ENCODE assay signal across 32 cellular contexts in genomic region chr9:110592075-110592830, GRCh38. TPM values are rescaled to one million over a fixed set of nuclear protein-coding genes. Genes with fewer than 3 reads are reported as not detected.
DNase-seq lines count a peak whose midpoint lies in the region; TF ChIP-seq lines count a peak whose summit lies in the region.
"Had no signal": no experiment of that assay in that cellular context is flagged by ENCODE, and none has a peak within 500 bp of the region (broad histone marks: within the 10 kb centered on the region; RNA-seq: fewer than 3 reads in every experiment).

No MANE protein-coding gene starts in this region.

- intact Hi-C loops in vagina (cut with DNase I), result no loop called here
- intact Hi-C loops in OCI-LY7 (cut with micrococcal nuclease; ENCODE audit: unreplicated experiment), result no loop called here

- no peak overlapping the region for H3K9ac ChIP-seq in trophoblast cell (ENCODE audit: low read length)

- H4K8ac ChIP-seq in trophoblast cell (ENCODE audit: low read depth, low read length), result no peak overlapping the region

- TF ChIP-seq EP300 in suprapubic skin (IDR thresholded peaks at IDR 0.05), result no peak

- H3K36me3 ChIP-seq in trophoblast cell (ENCODE audit: control insufficient read depth in 1 of 2, insufficient read depth in 2 of 2, low read length in 2 of 2) (no peaks in the 10 kb centered on the region), suprapubic skin (no peaks in the 10 kb centered on the region), vagina (no peaks in the 10 kb centered on the region), OCI-LY7 (ENCODE audit: insufficient read depth, low read length) (no peaks in the 10 kb centered on the region)
- H3K36me3 ChIP-seq: ascending aorta, cardiac muscle cell, SJSA1, stomach, tibial artery had no signal

- TF ChIP-seq CTCF in suprapubic skin (IDR thresholded peaks at IDR 0.05) (no peak), vagina (IDR thresholded peaks at IDR 0.05) (no peak), OCI-LY7 (conservative IDR thresholded peaks at IDR 0.05; ENCODE audit: low read length) (no peak)

- H3K23ac ChIP-seq in trophoblast cell (ENCODE audit: low read length), result no peak overlapping the region

- H4K91ac ChIP-seq in trophoblast cell (ENCODE audit: low read depth, low read length), result peak overlapping the region; percentile 59

- no peaks in the 10 kb centered on the region for H4K20me1 ChIP-seq in OCI-LY7 (ENCODE audit: insufficient read depth, low read length)

- peak overlapping the region; percentile 78 for H2BK12ac ChIP-seq in trophoblast cell (ENCODE audit: low read length)

- H3K79me2 ChIP-seq in trophoblast cell (ENCODE audit: control insufficient read depth, insufficient read depth, low read length, poor library complexity) (no peaks in the 10 kb centered on the region), OCI-LY7 (ENCODE audit: insufficient read depth, low read depth, low read length) (no peaks in the 10 kb centered on the region)

- H3K4me3 ChIP-seq in trophoblast cell (ENCODE audit: low read depth, low read length) (no peak overlapping the region), suprapubic skin (no peak overlapping the region), vagina (no peak overlapping the region), OCI-LY7 (ENCODE audit: low read depth, low read length, poor library complexity, severe bottlenecking) (no peak overlapping the region)
- H3K4me3 ChIP-seq: ascending aorta, cardiac muscle cell, psoas muscle, SJSA1, stomach, tibial artery had no signal

- H3K79me1 ChIP-seq in trophoblast cell (ENCODE audit: low read length), result peaks cover 4% of the 10 kb centered on the region

- H3K4me2 ChIP-seq in trophoblast cell (ENCODE audit: low read length), result no peak overlapping the region
- H3K4me2 ChIP-seq in OCI-LY7 (ENCODE audit: low read length), result no peak overlapping the region

- H2BK120ac ChIP-seq in trophoblast cell (ENCODE audit: insufficient read depth, low read length, poor library complexity), result peak overlapping the region; percentile 7

- H3K4me1 ChIP-seq in trophoblast cell (ENCODE audit: control insufficient read depth in 1 of 2, insufficient read depth in 2 of 2, low read length in 2 of 2), result peaks cover 4 to 5% of the 10 kb centered on the region in 2 experiments
- H3K4me1 ChIP-seq in suprapubic skin, result no peaks in the 10 kb centered on the region
- H3K4me1 ChIP-seq in vagina, result no peaks in the 10 kb centered on the region
- no peaks in the 10 kb centered on the region for H3K4me1 ChIP-seq in OCI-LY7 (ENCODE audit: insufficient read depth, low read length, poor library complexity, severe bottlenecking)
- H3K4me1 ChIP-seq: ascending aorta, psoas muscle, SJSA1, stomach, tibial artery had no signal

- POLR2A ChIA-PET in OCI-LY7 (lab: Charles Lee), result no interaction called here

- H3K4ac ChIP-seq in trophoblast cell (ENCODE audit: low read depth, low read length), result no peak overlapping the region

- H3K9me3 ChIP-seq in trophoblast cell (ENCODE audit: insufficient read depth, low read depth, low read length) (peaks cover 3% of the 10 kb centered on the region), suprapubic skin (no peaks in the 10 kb centered on the region), vagina (no peaks in the 10 kb centered on the region), OCI-LY7 (ENCODE audit: low read length) (no peaks in the 10 kb centered on the region)
- H3K9me3 ChIP-seq: psoas muscle, SJSA1 had no signal

- no peaks in the 10 kb centered on the region for H3K9me2 ChIP-seq in OCI-LY7 (ENCODE audit: insufficient read depth, low read length)

- peak overlapping the region; percentile 74 for H2BK5ac ChIP-seq in trophoblast cell (ENCODE audit: low read depth, low read length, poor library complexity)

- H2AK5ac ChIP-seq in trophoblast cell (ENCODE audit: low read length), result no peak overlapping the region

- H3K27ac ChIP-seq in trophoblast cell (ENCODE audit: low read depth, low read length) (peak overlapping the region; percentile 79), suprapubic skin (no peak overlapping the region), vagina (no peak overlapping the region), OCI-LY7 (ENCODE audit: low read depth, low read length, poor library complexity, severe bottlenecking) (no peak overlapping the region)
- H3K27ac ChIP-seq: ascending aorta, C4-2B, cardiac muscle cell, epithelial cell of prostate, psoas muscle, SJSA1, stomach, tibial artery had no signal

- H4K12ac ChIP-seq in trophoblast cell (ENCODE audit: low read depth, low read length), result no peak overlapping the region

- H3K14ac ChIP-seq in trophoblast cell (ENCODE audit: low read length), result no peak overlapping the region

- whole genome bisulfite sequencing in trophoblast cell (ENCODE audit: extremely low coverage, insufficient coverage, insufficient read length), result no CpG with 5 or more reads among the region's 5 CpGs
- 79% methylated on average over 5 of the region's 5 CpGs for WGBS in suprapubic skin

- no TSS peak for BruUV-seq in OCI-LY7 (replicated peaks; lab: Mats Ljungman, UMichigan)

- H3K27me3 ChIP-seq in trophoblast cell (ENCODE audit: insufficient read depth, low read length) (no peaks in the 10 kb centered on the region), suprapubic skin (no peaks in the 10 kb centered on the region), vagina (no peaks in the 10 kb centered on the region)
- H3K27me3 ChIP-seq: ascending aorta, cardiac muscle cell had no signal

- no peak for TF ChIP-seq POLR2A in suprapubic skin (IDR thresholded peaks at IDR 0.05)
- no peak for TF ChIP-seq POLR2A in vagina (IDR thresholded peaks at IDR 0.05)

- H3K18ac ChIP-seq in trophoblast cell (ENCODE audit: low read length), result no peak overlapping the region

- H2AFZ ChIP-seq in trophoblast cell (ENCODE audit: insufficient read depth, low read length, poor library complexity) (no peak overlapping the region), OCI-LY7 (ENCODE audit: low read length) (no peak overlapping the region)

- DNase-seq in ELR (ENCODE audit: low read depth) (peak; percentile 55), NCI-H226 (peak; percentile 27), fibroblast of peridontal ligament (ENCODE audit: extremely low read depth) (peak; percentile 44), trophoblast cell (no peak), suprapubic skin (ENCODE audit: low spot score in 2 of 2) (no peak), superior temporal gyrus (ENCODE audit: extremely low spot score) (no peak), vagina (ENCODE audit: extremely low spot score in 2 of 2) (no peak), OCI-LY7 (ENCODE audit: low spot score) (no peak)
- DNase-seq: activated CD4-positive, alpha-beta T cell treated with anti-CD3 and anti-CD28 coated beads, Interleukin-2, amount 10 ng/mL, durations not matched to agents 7 days and 5 days; activated effector memory CD4-positive, alpha-beta T cell treated with Interleukin-2 at 50 U/mL for 16 hours; activated T-cell treated with anti-CD3 and anti-CD28 coated beads, Interleukin-2, amount 50 U/mL, for 1 hour; Calu3; DND-41; effector CD4-positive, alpha-beta T cell; H7; Kasumi-1; left ventricle myocardium superior; naive B cell; NCI-H1436 treated with DMSO at 0.1 percent for 48 hours; NCI-H446 treated with DMSO at 0.1 percent for 48 hours; NCI-H82; nucleus accumbens; psoas muscle; RPMI8226; stimulated activated CD4-positive, alpha-beta T cell treated with anti-CD3 and anti-CD28 coated beads, Interleukin-4, amount 100 ng/mL, for 1 hour; stomach; tibial artery had no signal

- CTCF ChIA-PET in OCI-LY7 (lab: Charles Lee; ENCODE audit: unreplicated experiment), result no interaction called here

RNA-seq across cellular contexts. Expression of gene SVEP1, which starts 12.7 kb away (rescaled TPM):
- 6.2 and 6.4 TPM in 2 replicates for polyA plus RNA-seq in trophoblast cell (2013)
- 10 to 100 TPM in 2 of 4 donors, 1 to 10 TPM in 2; 5.8 to 15.6 (median 11.2) TPM for total RNA-seq in suprapubic skin
- total RNA-seq in vagina, result 84.5 TPM
- not detected in 2 replicates for total RNA-seq in OCI-LY7 (2014; rRNA removed; shearing (Covaris generic))
- not detected in 2 replicates for total RNA-seq in OCI-LY7 (2022)
- total RNA-seq: activated CD4-positive, alpha-beta T cell treated with anti-CD3 and anti-CD28 coated beads, Interleukin-2, amount 10 ng/mL, durations not matched to agents 7 days and 5 days; SJSA1 had no signal

Comparison
In these comparisons a context has a peak if more than half of its experiments do, and no peak if none do; other contexts are left out.
1. DNase-seq: peak in ELR (single experiment), NCI-H226 (single experiment) and fibroblast of peridontal ligament (single experiment); none in trophoblast cell (0 of 2), suprapubic skin (0 of 2), superior temporal gyrus (single experiment), vagina (0 of 2) and OCI-LY7 (single experiment).
2. RNA of gene SVEP1, which starts 12.7 kb away (total RNA-seq): 84.5 TPM in vagina (single experiment) and 5.8 to 15.6 TPM in suprapubic skin; not detected in OCI-LY7; every median in the first group is over 4 times any median in the second.